In genomic region chr5:148416921-148417320, GRCh38 we compare ENCODE assay signal across 16 cellular contexts. TPM values are rescaled to one million over a fixed set of nuclear protein-coding genes. Genes with fewer than 3 reads are reported as not detected.
DNase-seq lines count a peak whose midpoint lies in the region; ATAC-seq and TF ChIP-seq lines count a peak whose summit lies in the region.
"Had no signal": no experiment of that assay in that cellular context is flagged by ENCODE, and none has a peak within 500 bp of the region (broad histone marks: within the 10 kb centered on the region; RNA-seq: fewer than 3 reads in every experiment).

No MANE protein-coding gene starts in this region.

- H3K79me2 ChIP-seq in osteoblast (ENCODE audit: insufficient read depth, low read length) = no peaks in the 10 kb centered on the region

- H3K4me3 Mint-ChIP-seq in CD4-positive, alpha-beta memory T cell = no peak overlapping the region
- H3K4me3 Mint-ChIP-seq: stimulated activated memory B cell treated with anti-CD40 and anti-IgM and Interleukin-4, amounts not matched to agents 10 μg/mL and 1 μg/mL and 100 μg/mL, for 72 hours had no signal

- H3K27ac Mint-ChIP-seq in CD4-positive, alpha-beta memory T cell = peak overlapping the region in 4 of 7 donors; percentile 15 to 58 (median 32)
- H3K27ac Mint-ChIP-seq: stimulated activated memory B cell treated with anti-CD40 and anti-IgM and Interleukin-4, amounts not matched to agents 10 μg/mL and 1 μg/mL and 100 μg/mL, for 72 hours had no signal

- peak overlapping the region; percentile 19 for H3K4me2 ChIP-seq in osteoblast (ENCODE audit: insufficient read depth, low read length)

- H3K4me1 Mint-ChIP-seq in CD4-positive, alpha-beta memory T cell = peaks cover 0 to 9% (median 4%) of the 10 kb centered on the region in 4 donors
- H3K4me1 Mint-ChIP-seq: stimulated activated memory B cell treated with anti-CD40 and anti-IgM and Interleukin-4, amounts not matched to agents 10 μg/mL and 1 μg/mL and 100 μg/mL, for 72 hours had no signal

- H3K27me3 ChIP-seq in CD4-positive, alpha-beta memory T cell (ENCODE audit: insufficient read depth, low read length) = no peaks in the 10 kb centered on the region
- no peaks in the 10 kb centered on the region for H3K27me3 ChIP-seq in SJSA1 (replicated peaks)
- no peaks in the 10 kb centered on the region for H3K27me3 ChIP-seq in osteoblast (ENCODE audit: insufficient read depth, low read length)
- H3K27me3 ChIP-seq: upper lobe of right lung had no signal

- no peak for TF ChIP-seq CTCF in fibroblast of the aortic adventitia (IDR thresholded peaks at IDR 0.05; ENCODE audit: insufficient read depth, low read length)
- no peak for TF ChIP-seq CTCF in osteoblast (IDR thresholded peaks at IDR 0.05; ENCODE audit: extremely low read depth, low read depth, low read length)

- no peaks in the 10 kb centered on the region for H3K27me3 Mint-ChIP-seq in CD4-positive, alpha-beta memory T cell
- H3K27me3 Mint-ChIP-seq: stimulated activated memory B cell treated with anti-CD40 and anti-IgM and Interleukin-4, amounts not matched to agents 10 μg/mL and 1 μg/mL and 100 μg/mL, for 72 hours had no signal

- no peak for DNase-seq in CD4-positive, alpha-beta memory T cell
- peak; percentile 35 to 47 for DNase-seq in SJSA1 (ENCODE audit: low read depth in 1 of 2, low spot score in 2 of 2)
- DNase-seq in fibroblast of the aortic adventitia (ENCODE audit: low read depth) = peak; percentile 86
- DNase-seq in osteoblast (ENCODE audit: insufficient read length, low spot score, missing footprints) = no peak
- no peak for DNase-seq in NCI-H2171 treated with DMSO at 0.1 percent for 48 hours (lab: John Stamatoyannopoulos, UW)
- DNase-seq: foreskin melanocyte; mucosa of descending colon; NCI-H1092; OCI-M1; stimulated activated CD4-positive, alpha-beta T cell treated with anti-CD3 and anti-CD28 coated beads, Interleukin-4, amount 100 ng/mL, for 24 hours; upper lobe of right lung had no signal

- CTCF ChIA-PET in CD4-positive, alpha-beta memory T cell (lab: Charles Lee; ENCODE audit: partially characterized antibody) = interaction anchor here (1.5 to 1.7 kb wide), 2 partner anchors 8 to 26 kb away, joined by 4 read pairs; no protein-coding TSS in a partner anchor

- POLR2A ChIA-PET in CD4-positive, alpha-beta memory T cell (lab: Charles Lee; ENCODE audit: partially characterized antibody) = no interaction called here

- H3K9me3 Mint-ChIP-seq in CD4-positive, alpha-beta memory T cell = no peaks in the 10 kb centered on the region
- H3K9me3 Mint-ChIP-seq: stimulated activated memory B cell treated with anti-CD40 and anti-IgM and Interleukin-4, amounts not matched to agents 10 μg/mL and 1 μg/mL and 100 μg/mL, for 72 hours had no signal

- no peaks in the 10 kb centered on the region for H4K20me1 ChIP-seq in osteoblast (ENCODE audit: insufficient read depth, low read length)

- peaks cover 46% of the 10 kb centered on the region for H3K36me3 ChIP-seq in CD4-positive, alpha-beta memory T cell (ENCODE audit: insufficient read depth, low read length)
- peaks cover 89% of the 10 kb centered on the region for H3K36me3 ChIP-seq in SJSA1
- H3K36me3 ChIP-seq in osteoblast (ENCODE audit: insufficient read depth, low read length) = peaks cover 69% of the 10 kb centered on the region

- intact Hi-C loops in CD4-positive, alpha-beta memory T cell (cut with micrococcal nuclease) = no loop called here

- H3K4me3 ChIP-seq in CD4-positive, alpha-beta memory T cell (ENCODE audit: low read length in 2 of 2) = no peak overlapping the region
- H3K4me3 ChIP-seq in SJSA1 (no peak overlapping the region), fibroblast of the aortic adventitia (ENCODE audit: low read depth, low read length) (no peak overlapping the region), osteoblast (ENCODE audit: insufficient read depth, low read length) (no peak overlapping the region)
- H3K4me3 ChIP-seq: mucosa of descending colon, upper lobe of right lung had no signal

- H3K4me1 ChIP-seq in CD4-positive, alpha-beta memory T cell (ENCODE audit: insufficient read depth, low read length) = no peaks in the 10 kb centered on the region
- H3K4me1 ChIP-seq in SJSA1 (replicated peaks) (no peaks in the 10 kb centered on the region; the same call in 1 of the 2 replicates), osteoblast (ENCODE audit: insufficient read depth, low read length) (peaks cover 8% of the 10 kb centered on the region)
- H3K4me1 ChIP-seq: upper lobe of right lung had no signal

- H3K9me3 ChIP-seq in CD4-positive, alpha-beta memory T cell (ENCODE audit: control insufficient read depth in 1 of 2, low read length in 2 of 2) = no peaks in the 10 kb centered on the region
- H3K9me3 ChIP-seq in SJSA1 (replicated peaks) (no peaks in the 10 kb centered on the region), osteoblast (ENCODE audit: low read depth, low read length) (no peaks in the 10 kb centered on the region)
- H3K9me3 ChIP-seq: mucosa of descending colon, upper lobe of right lung had no signal

- H2AFZ ChIP-seq in osteoblast (ENCODE audit: low read length) = no peak overlapping the region

- H3K27ac ChIP-seq in CD4-positive, alpha-beta memory T cell (ENCODE audit: low read depth, low read length) = no peak overlapping the region
- peak overlapping the region; percentile 29 for H3K27ac ChIP-seq in SJSA1
- H3K27ac ChIP-seq in osteoblast (ENCODE audit: low read depth, low read length) = peak overlapping the region; percentile 79
- H3K27ac ChIP-seq: upper lobe of right lung had no signal

- ATAC-seq in GM21786 (IDR thresholded peaks at IDR 0.05; ENCODE audit: unreplicated experiment) (no peak), HG02623 (IDR thresholded peaks at IDR 0.05; ENCODE audit: unreplicated experiment) (no peak), GM19324 (IDR thresholded peaks at IDR 0.05; ENCODE audit: low FRiP score, unreplicated experiment) (no peak)
- ATAC-seq: activated CD4-positive, CD25-positive, alpha-beta regulatory T cell treated with anti-CD3 and anti-CD28 coated beads, Interleukin-2, amount 50 U/mL, for 24 hours; mucosa of descending colon; stimulated activated memory B cell treated with anti-CD40 and anti-IgM and Interleukin-4, amounts not matched to agents 10 μg/mL and 1 μg/mL and 100 μg/mL, for 72 hours; upper lobe of right lung had no signal

- H3K36me3 Mint-ChIP-seq in CD4-positive, alpha-beta memory T cell = peaks cover 66 to 87% of the 10 kb centered on the region in 2 donors

RNA-seq across cellular contexts. Expression of gene FBXO38, which starts 33.2 kb away (rescaled TPM):
- total RNA-seq in CD4-positive, alpha-beta memory T cell = 10 to 100 TPM; 77.3 to 78.3 TPM
- 10 to 100 TPM in 1 of 2 donors, 1 to 10 TPM in 1; 7.6 to 24.3 TPM for polyA plus RNA-seq in CD4-positive, alpha-beta memory T cell
- 58.4 and 60.2 TPM in 2 replicates for total RNA-seq in SJSA1 (2014; rRNA removed; shearing (Covaris generic))
- total RNA-seq in fibroblast of the aortic adventitia (ENCODE audit: low replicate concordance) (45.7 and 61.0 TPM in 2 replicates), osteoblast (69.8 and 80.7 TPM in 2 replicates)

Comparison
In these comparisons a context has a peak if more than half of its experiments do, and no peak if none do; other contexts are left out.
1. DNase-seq: peak in SJSA1 (2 of 2) and fibroblast of the aortic adventitia (single experiment); none in CD4-positive, alpha-beta memory T cell (0 of 5), osteoblast (single experiment) and NCI-H2171 treated with DMSO at 0.1 percent for 48 hours (single experiment).